Comparison of ENCODE assay signal across 8 cellular contexts in genomic region chr22:39900306-39901227, GRCh38.
DNase-seq lines count a peak whose midpoint lies in the region; ATAC-seq and TF ChIP-seq lines count a peak whose summit lies in the region.

Gene GRAP2 (plus strand): TSS chr22:39901084. CDS start chr22:39947107, 46,023 bp downstream.

- H4K20me1 ChIP-seq in MM.1S (ENCODE audit: insufficient read depth, low read length), result no peaks in the 10 kb centered on the region

- DNase-seq in MM.1S, result peak; percentile 84
- peak; percentile 58 for DNase-seq in activated T-cell treated with anti-CD3 and anti-CD28 coated beads, Interleukin-2, amount 50 U/mL, for 24 hours
- peak; percentile 42 to 45 for DNase-seq in stimulated activated CD8-positive, alpha-beta memory T cell treated with anti-CD3 and anti-CD28 coated beads, Interleukin-2, amount 100 ng/mL, for 1 hour (ENCODE audit: low read depth in 2 of 2)
- DNase-seq in kidney glomerular epithelial cell (lab: John Stamatoyannopoulos, UW), result no peak
- DNase-seq in COLO829 (ENCODE audit: low spot score), result no peak
- no peak for DNase-seq in AG20443 (ENCODE audit: low spot score)

- no peaks in the 10 kb centered on the region for H3K9me3 Mint-ChIP-seq in activated T-cell treated with anti-CD3 and anti-CD28 coated beads, Interleukin-2, amount 50 U/mL, for 24 hours

- H3K4me3 Mint-ChIP-seq in activated T-cell treated with anti-CD3 and anti-CD28 coated beads, Interleukin-2, amount 50 U/mL, for 24 hours, result peak within 1 kb of the TSS; percentile 84

- TF ChIP-seq CTCF in MM.1S (IDR thresholded peaks at IDR 0.05; ENCODE audit: low read length), result no peak

- H3K4me1 ChIP-seq in MM.1S (ENCODE audit: low read length), result peaks cover 16% of the 10 kb centered on the region

- peak within 1 kb of the TSS; percentile 98 for H3K27ac Mint-ChIP-seq in activated T-cell treated with anti-CD3 and anti-CD28 coated beads, Interleukin-2, amount 50 U/mL, for 24 hours

- peaks cover 8% of the 10 kb centered on the region; the same call in 1 of the 2 replicates for H3F3A ChIP-seq in MM.1S (ENCODE audit: insufficient read depth, low read length)

- H3K9me3 ChIP-seq in MM.1S (replicated peaks; ENCODE audit: insufficient read depth, low read length), result no peaks in the 10 kb centered on the region

- no peaks in the 10 kb centered on the region for H3K27me3 Mint-ChIP-seq in activated T-cell treated with anti-CD3 and anti-CD28 coated beads, Interleukin-2, amount 50 U/mL, for 24 hours

- no peaks in the 10 kb centered on the region for H3K36me3 ChIP-seq in MM.1S (replicated peaks; ENCODE audit: insufficient read depth, low read length)

- no peaks in the 10 kb centered on the region for H3K27me3 ChIP-seq in MM.1S (replicated peaks; ENCODE audit: insufficient read depth, low read length)

- peak within 1 kb of the TSS; percentile 29 for H3K4me2 ChIP-seq in MM.1S (ENCODE audit: low read depth, low read length)

- no peak within 1 kb of the TSS for H3K9ac ChIP-seq in MM.1S (ENCODE audit: low read length)

- H3K79me2 ChIP-seq in MM.1S (ENCODE audit: low read length), result no peaks in the 10 kb centered on the region

- H3K9me2 ChIP-seq in MM.1S (replicated peaks; ENCODE audit: insufficient read depth, low read length), result no peaks in the 10 kb centered on the region

- H2AFZ ChIP-seq in MM.1S (ENCODE audit: low read length), result no peak within 1 kb of the TSS

- no peak within 1 kb of the TSS for H3K27ac ChIP-seq in MM.1S (ENCODE audit: low read length)

- peaks cover 32% of the 10 kb centered on the region for H3K4me1 Mint-ChIP-seq in activated T-cell treated with anti-CD3 and anti-CD28 coated beads, Interleukin-2, amount 50 U/mL, for 24 hours (ENCODE audit: low read depth)

- H3K4me3 ChIP-seq in MM.1S (ENCODE audit: low read length), result no peak within 1 kb of the TSS

- ATAC-seq in GM19397 (IDR thresholded peaks at IDR 0.05; ENCODE audit: unreplicated experiment), result peak; percentile 51
- no peak for ATAC-seq in GM18519 (IDR thresholded peaks at IDR 0.05; ENCODE audit: low FRiP score, unreplicated experiment)

- peaks cover 19% of the 10 kb centered on the region for H3K36me3 Mint-ChIP-seq in activated T-cell treated with anti-CD3 and anti-CD28 coated beads, Interleukin-2, amount 50 U/mL, for 24 hours (ENCODE audit: low read depth)

Comparison
In these comparisons a context has a peak if more than half of its experiments do, and no peak if none do; other contexts are left out.
1. DNase-seq: peak in MM.1S (single experiment), activated T-cell treated with anti-CD3 and anti-CD28 coated beads, Interleukin-2, amount 50 U/mL, for 24 hours (single experiment) and stimulated activated CD8-positive, alpha-beta memory T cell treated with anti-CD3 and anti-CD28 coated beads, Interleukin-2, amount 100 ng/mL, for 1 hour (2 of 2); none in kidney glomerular epithelial cell (single experiment), COLO829 (single experiment) and AG20443 (single experiment).